Comparison of ENCODE assay signal across 4 cellular contexts in genomic region chr6:46851576-46851975, GRCh38. TPM values are rescaled to one million over a fixed set of nuclear protein-coding genes. Genes with fewer than 3 reads are reported as not detected.
"Had no signal": no experiment of that assay in that cellular context is flagged by ENCODE, and none has a peak within 500 bp of the region (broad histone marks: within the 10 kb centered on the region; RNA-seq: fewer than 3 reads in every experiment).

No MANE protein-coding gene starts in this region.

RNA-seq across cellular contexts. Expression of gene MEP1A, which starts 58.4 kb away (rescaled TPM):
- total RNA-seq: HT1080, K562, M059J had no signal
- polyA plus RNA-seq: IgD-negative memory B cell, K562 had no signal
